Comparison of ENCODE assay signal across 18 cellular contexts in the genomic region with DNA sequence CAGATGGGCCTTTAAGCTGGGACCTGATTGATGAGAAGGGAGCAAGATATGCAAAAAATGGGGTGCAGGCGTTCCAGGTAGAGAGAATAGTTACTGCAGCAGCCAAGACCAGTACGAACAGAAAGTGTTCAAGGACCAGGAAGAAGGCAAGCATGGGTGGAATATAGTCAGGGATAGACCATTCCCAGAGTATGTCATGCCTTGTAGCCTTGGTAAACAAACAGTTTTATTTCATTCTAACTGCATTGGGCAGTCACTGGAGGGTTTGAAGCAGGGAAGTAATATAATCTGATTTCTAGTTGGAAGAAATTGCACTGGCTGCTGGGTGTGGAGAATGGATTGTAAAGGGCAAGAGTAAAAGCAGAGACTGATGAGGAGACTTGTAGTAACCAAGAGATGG. TPM values are rescaled to one million over a fixed set of nuclear protein-coding genes. Genes with fewer than 3 reads are reported as not detected.
DNase-seq lines count a peak whose midpoint lies in the region; ATAC-seq and TF ChIP-seq lines count a peak whose summit lies in the region.
"Had no signal": no experiment of that assay in that cellular context is flagged by ENCODE, and none has a peak within 500 bp of the region (broad histone marks: within the 10 kb centered on the region; RNA-seq: fewer than 3 reads in every experiment).

No MANE protein-coding gene starts in this region.

- H3K4me3 ChIP-seq in adrenal gland: no peak overlapping the region
- H3K4me3 ChIP-seq: A549 had no signal

- no peaks in the 10 kb centered on the region for H3K27me3 ChIP-seq in adrenal gland

- H3K4me1 ChIP-seq in adrenal gland (replicated peaks in 1 of 2): no peaks in the 10 kb centered on the region

- CTCF ChIA-PET in activated CD8-positive, alpha-beta T cell treated with anti-CD3 and anti-CD28 coated beads for 36 hours (lab: Charles Lee): no interaction called here
- CTCF ChIA-PET in activated CD8-positive, alpha-beta T cell treated with anti-CD3 and anti-CD28 coated beads, Interleukin-2, amount 10 ng/mL, durations not matched to agents 7 days and 5 days (lab: Charles Lee): no interaction called here
- CTCF ChIA-PET in WTC11 (lab: Charles Lee): no interaction called here

- no peaks in the 10 kb centered on the region for H3K9me3 Mint-ChIP-seq in activated CD8-positive, alpha-beta T cell treated with anti-CD3 and anti-CD28 coated beads for 36 hours
- H3K9me3 Mint-ChIP-seq in activated CD8-positive, alpha-beta T cell treated with anti-CD3 and anti-CD28 coated beads, Interleukin-2, amount 10 ng/mL, durations not matched to agents 7 days and 5 days (ENCODE audit: insufficient read depth): no peaks in the 10 kb centered on the region
- H3K9me3 Mint-ChIP-seq in WTC11: no peaks in the 10 kb centered on the region
- H3K9me3 Mint-ChIP-seq: CD14-positive monocyte; CD8-positive, alpha-beta T cell; HFFc6 had no signal

- intact Hi-C loops in activated CD8-positive, alpha-beta T cell treated with anti-CD3 and anti-CD28 coated beads for 36 hours (cut with micrococcal nuclease): no loop called here
- intact Hi-C loops in left colon (cut with DNase I, micrococcal nuclease) (no loop called here), adrenal gland (cut with DNase I) (no loop called here)

- TF ChIP-seq CTCF in activated CD8-positive, alpha-beta T cell treated with anti-CD3 and anti-CD28 coated beads for 36 hours (IDR thresholded peaks at IDR 0.05): no peak
- TF ChIP-seq CTCF in WTC11 (IDR thresholded peaks at IDR 0.05): no peak
- TF ChIP-seq CTCF in adrenal gland (IDR thresholded peaks at IDR 0.05): no peak

- no peak overlapping the region for H3K4me3 Mint-ChIP-seq in activated CD8-positive, alpha-beta T cell treated with anti-CD3 and anti-CD28 coated beads for 36 hours
- H3K4me3 Mint-ChIP-seq in activated CD8-positive, alpha-beta T cell treated with anti-CD3 and anti-CD28 coated beads, Interleukin-2, amount 10 ng/mL, durations not matched to agents 7 days and 5 days: no peak overlapping the region
- no peak overlapping the region for H3K4me3 Mint-ChIP-seq in WTC11
- H3K4me3 Mint-ChIP-seq: CD14-positive monocyte; CD8-positive, alpha-beta T cell; HFFc6 had no signal

- TF ChIP-seq POLR2A in adrenal gland (IDR thresholded peaks at IDR 0.05): no peak

- H3K4me1 Mint-ChIP-seq in activated CD8-positive, alpha-beta T cell treated with anti-CD3 and anti-CD28 coated beads for 36 hours (ENCODE audit: low read depth): peaks cover 33% of the 10 kb centered on the region
- H3K4me1 Mint-ChIP-seq in activated CD8-positive, alpha-beta T cell treated with anti-CD3 and anti-CD28 coated beads, Interleukin-2, amount 10 ng/mL, durations not matched to agents 7 days and 5 days (ENCODE audit: low read depth): peaks cover 41% of the 10 kb centered on the region
- no peaks in the 10 kb centered on the region for H3K4me1 Mint-ChIP-seq in WTC11
- H3K4me1 Mint-ChIP-seq: CD14-positive monocyte had no signal

- H3K36me3 ChIP-seq in adrenal gland (replicated peaks in 1 of 2): peaks cover 0 to 6% of the 10 kb centered on the region in 2 donors

- ATAC-seq in activated CD8-positive, alpha-beta T cell treated with anti-CD3 and anti-CD28 coated beads for 36 hours: no peak
- ATAC-seq in activated CD8-positive, alpha-beta T cell treated with anti-CD3 and anti-CD28 coated beads, Interleukin-2, amount 10 ng/mL, durations not matched to agents 7 days and 5 days: no peak
- ATAC-seq in WTC11 (no peak), left colon (peak; percentile 97)
- ATAC-seq: A549; CD8-positive, alpha-beta T cell had no signal

- WGBS in adrenal gland, 4 donors: 92 to 94% (median 93%) methylated on average over 2 of the region's 2 CpGs

- H3K27ac ChIP-seq in adrenal gland: no peak overlapping the region
- H3K27ac ChIP-seq: A549 had no signal

- no peaks in the 10 kb centered on the region for H3K27me3 Mint-ChIP-seq in activated CD8-positive, alpha-beta T cell treated with anti-CD3 and anti-CD28 coated beads for 36 hours
- no peaks in the 10 kb centered on the region for H3K27me3 Mint-ChIP-seq in activated CD8-positive, alpha-beta T cell treated with anti-CD3 and anti-CD28 coated beads, Interleukin-2, amount 10 ng/mL, durations not matched to agents 7 days and 5 days (ENCODE audit: low read depth)
- no peaks in the 10 kb centered on the region for H3K27me3 Mint-ChIP-seq in WTC11 (ENCODE audit: low read depth)

- H3K36me3 Mint-ChIP-seq in activated CD8-positive, alpha-beta T cell treated with anti-CD3 and anti-CD28 coated beads for 36 hours (ENCODE audit: low read depth): peaks cover 50% of the 10 kb centered on the region
- peaks cover 48% of the 10 kb centered on the region for H3K36me3 Mint-ChIP-seq in activated CD8-positive, alpha-beta T cell treated with anti-CD3 and anti-CD28 coated beads, Interleukin-2, amount 10 ng/mL, durations not matched to agents 7 days and 5 days (ENCODE audit: low read depth)
- H3K36me3 Mint-ChIP-seq in WTC11: peaks cover 4% of the 10 kb centered on the region

- no peak for DNase-seq in activated CD8-positive, alpha-beta T cell treated with anti-CD3 and anti-CD28 coated beads for 36 hours
- DNase-seq in activated CD8-positive, alpha-beta T cell treated with anti-CD3 and anti-CD28 coated beads, Interleukin-2, amount 10 ng/mL, durations not matched to agents 7 days and 5 days: no peak
- DNase-seq in WTC11 (ENCODE audit: low spot score) (no peak), left colon (no peak), adrenal gland (no peak), HK-2 (ENCODE audit: unreplicated experiment) (no peak)
- DNase-seq: CD8-positive, alpha-beta T cell; COR-L47; DMS153; DMS79 treated with DMSO at 0.1 percent for 48 hours; EL; HCEC 1CT; HFFc6 had no signal

- no peaks in the 10 kb centered on the region for H3K9me3 ChIP-seq in adrenal gland (replicated peaks in 1 of 3)
- H3K9me3 ChIP-seq: A549 had no signal

- POLR2A ChIA-PET in activated CD8-positive, alpha-beta T cell treated with anti-CD3 and anti-CD28 coated beads for 36 hours (lab: Charles Lee): no interaction called here
- POLR2A ChIA-PET in activated CD8-positive, alpha-beta T cell treated with anti-CD3 and anti-CD28 coated beads, Interleukin-2, amount 10 ng/mL, durations not matched to agents 7 days and 5 days (lab: Charles Lee): no interaction called here
- POLR2A ChIA-PET in WTC11 (lab: Charles Lee): no interaction called here

- peak overlapping the region; percentile 14 for H3K27ac Mint-ChIP-seq in activated CD8-positive, alpha-beta T cell treated with anti-CD3 and anti-CD28 coated beads for 36 hours
- H3K27ac Mint-ChIP-seq in activated CD8-positive, alpha-beta T cell treated with anti-CD3 and anti-CD28 coated beads, Interleukin-2, amount 10 ng/mL, durations not matched to agents 7 days and 5 days: no peak overlapping the region
- H3K27ac Mint-ChIP-seq in WTC11: peak overlapping the region; percentile 0; the same call in 1 of the 2 replicates
- H3K27ac Mint-ChIP-seq: CD8-positive, alpha-beta T cell; HFFc6 had no signal

TF ChIP-seq in WTC11, 78 proteins besides CTCF, POLR2A, EP300 and RAD21 (continues in another document):
- TF ChIP-seq TEAD1 (CRISPR knock-in tag; IDR thresholded peaks at IDR 0.05): no peak
- TF ChIP-seq GTF2I (CRISPR knock-in tag; conservative IDR thresholded peaks at IDR 0.05): no peak
- TF ChIP-seq, protein P1, sequence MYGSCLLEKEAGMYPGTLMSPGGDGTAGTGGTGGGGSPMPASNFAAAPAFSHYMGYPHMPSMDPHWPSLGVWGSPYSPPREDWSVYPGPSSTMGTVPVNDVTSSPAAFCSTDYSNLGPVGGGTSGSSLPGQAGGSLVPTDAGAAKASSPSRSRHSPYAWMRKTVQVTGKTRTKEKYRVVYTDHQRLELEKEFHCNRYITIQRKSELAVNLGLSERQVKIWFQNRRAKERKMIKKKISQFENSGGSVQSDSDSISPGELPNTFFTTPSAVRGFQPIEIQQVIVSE (CRISPR knock-in tag; IDR thresholded peaks at IDR 0.05; ENCODE audit: borderline replicate concordance): no peak
- no peak for TF ChIP-seq GRHL2 (CRISPR knock-in tag; IDR thresholded peaks at IDR 0.05; ENCODE audit: insufficient replicate concordance, severe bottlenecking)
- no peak for TF ChIP-seq NFE2L1 (CRISPR knock-in tag; IDR thresholded peaks at IDR 0.05)
- no peak for TF ChIP-seq NFATC4 (CRISPR knock-in tag; IDR thresholded peaks at IDR 0.05)
- TF ChIP-seq, protein P2, sequence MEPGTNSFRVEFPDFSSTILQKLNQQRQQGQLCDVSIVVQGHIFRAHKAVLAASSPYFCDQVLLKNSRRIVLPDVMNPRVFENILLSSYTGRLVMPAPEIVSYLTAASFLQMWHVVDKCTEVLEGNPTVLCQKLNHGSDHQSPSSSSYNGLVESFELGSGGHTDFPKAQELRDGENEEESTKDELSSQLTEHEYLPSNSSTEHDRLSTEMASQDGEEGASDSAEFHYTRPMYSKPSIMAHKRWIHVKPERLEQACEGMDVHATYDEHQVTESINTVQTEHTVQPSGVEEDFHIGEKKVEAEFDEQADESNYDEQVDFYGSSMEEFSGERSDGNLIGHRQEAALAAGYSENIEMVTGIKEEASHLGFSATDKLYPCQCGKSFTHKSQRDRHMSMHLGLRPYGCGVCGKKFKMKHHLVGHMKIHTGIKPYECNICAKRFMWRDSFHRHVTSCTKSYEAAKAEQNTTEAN (CRISPR knock-in tag; IDR thresholded peaks at IDR 0.05): no peak
- TF ChIP-seq, protein P3, sequence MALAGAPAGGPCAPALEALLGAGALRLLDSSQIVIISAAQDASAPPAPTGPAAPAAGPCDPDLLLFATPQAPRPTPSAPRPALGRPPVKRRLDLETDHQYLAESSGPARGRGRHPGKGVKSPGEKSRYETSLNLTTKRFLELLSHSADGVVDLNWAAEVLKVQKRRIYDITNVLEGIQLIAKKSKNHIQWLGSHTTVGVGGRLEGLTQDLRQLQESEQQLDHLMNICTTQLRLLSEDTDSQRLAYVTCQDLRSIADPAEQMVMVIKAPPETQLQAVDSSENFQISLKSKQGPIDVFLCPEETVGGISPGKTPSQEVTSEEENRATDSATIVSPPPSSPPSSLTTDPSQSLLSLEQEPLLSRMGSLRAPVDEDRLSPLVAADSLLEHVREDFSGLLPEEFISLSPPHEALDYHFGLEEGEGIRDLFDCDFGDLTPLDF (CRISPR knock-in tag; IDR thresholded peaks at IDR 0.05): no peak
- TF ChIP-seq RORB (CRISPR knock-in tag; IDR thresholded peaks at IDR 0.05): no peak

RNA-seq across cellular contexts. Expression of a gene that starts 30.5 kb away (rescaled TPM):
- 1 to 10 TPM; 4.8 to 6.5 TPM for total RNA-seq in activated CD8-positive, alpha-beta T cell treated with anti-CD3 and anti-CD28 coated beads for 36 hours
- total RNA-seq in activated CD8-positive, alpha-beta T cell treated with anti-CD3 and anti-CD28 coated beads, Interleukin-2, amount 10 ng/mL, durations not matched to agents 7 days and 5 days: 1 to 10 TPM; 1.4 to 1.6 TPM
- total RNA-seq in WTC11 (2021): not detected in 3 replicates
- total RNA-seq in left colon: not detected
- under 1 TPM in 1 of 8 donors, not detected in 7; 0.61 TPM for total RNA-seq in adrenal gland
- polyA plus RNA-seq in adrenal gland: under 1 TPM in 2 of 3 donors, not detected in 1; 0.10 to 0.32 TPM
- total RNA-seq: CD8-positive, alpha-beta T cell; H4; HFFc6 had no signal
- polyA plus RNA-seq: AG04450, BJ, CD14-positive monocyte had no signal

RNA-seq across cellular contexts. Expression of a gene that starts 46.3 kb away (rescaled TPM):
- 1 to 10 TPM in 1 of 2 experiments, under 1 TPM in 1; 0.72 to 1.4 TPM for total RNA-seq in activated CD8-positive, alpha-beta T cell treated with anti-CD3 and anti-CD28 coated beads for 36 hours
- total RNA-seq in activated CD8-positive, alpha-beta T cell treated with anti-CD3 and anti-CD28 coated beads, Interleukin-2, amount 10 ng/mL, durations not matched to agents 7 days and 5 days: not detected
- total RNA-seq in WTC11 (2021): not detected in 3 replicates
- not detected for total RNA-seq in left colon
- not detected for total RNA-seq in adrenal gland
- polyA plus RNA-seq in adrenal gland: not detected
- total RNA-seq: CD8-positive, alpha-beta T cell; H4; HFFc6 had no signal
- polyA plus RNA-seq: A549, AG04450, BJ, CD14-positive monocyte had no signal
